8 cellular contexts compared by ENCODE assay signal in the genomic region with DNA sequence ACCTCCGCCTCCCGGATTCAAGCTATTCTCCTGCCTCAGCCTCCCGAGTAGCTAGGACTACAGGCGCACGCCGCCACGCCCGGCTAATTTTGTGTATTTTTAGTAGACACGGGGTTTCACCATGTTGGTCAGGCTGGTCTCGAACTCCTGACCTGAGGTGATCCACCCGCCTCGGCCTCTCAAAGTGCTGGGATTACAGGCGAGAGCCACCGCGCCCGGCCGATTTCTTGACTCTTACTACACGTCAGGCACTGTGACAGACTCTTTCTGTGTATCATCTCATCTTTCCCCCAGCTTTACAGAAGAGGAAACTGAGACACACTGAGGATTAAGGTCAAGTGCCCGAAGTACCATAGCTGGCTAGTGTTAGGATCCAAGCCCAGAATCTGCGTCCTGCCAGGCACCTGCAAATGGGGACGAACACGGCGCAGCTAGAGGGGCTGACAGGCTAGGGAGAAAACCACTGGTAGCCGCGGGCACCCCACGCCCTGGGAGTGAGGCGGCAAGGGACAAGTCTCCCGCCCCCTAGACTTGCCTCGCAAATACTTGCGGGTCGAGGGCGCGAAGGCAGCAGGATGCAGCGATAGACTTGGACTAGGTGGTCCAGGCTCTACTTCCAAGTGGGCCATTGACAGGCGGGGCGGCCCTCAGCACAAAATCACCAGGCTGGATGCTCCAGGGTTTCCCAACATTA. TPM values are rescaled to one million over a fixed set of nuclear protein-coding genes. Genes with fewer than 3 reads are reported as not detected.
A peak's percentile ranks its signal among the peaks of the same experiment; 100 is the strongest.
DNase-seq lines count a peak whose midpoint lies in the region; ATAC-seq and TF ChIP-seq lines count a peak whose summit lies in the region.

No MANE protein-coding gene starts in this region.

- no peak for TF ChIP-seq POLR2A in gastrocnemius medialis (IDR thresholded peaks at IDR 0.05)

- peaks cover 18% of the 10 kb centered on the region for H3K36me3 ChIP-seq in GM23338 (ENCODE audit: insufficient read depth)
- peaks cover 23% of the 10 kb centered on the region for H3K36me3 ChIP-seq in WERI-Rb-1
- peaks cover 0 to 11% of the 10 kb centered on the region in 2 donors for H3K36me3 ChIP-seq in gastrocnemius medialis

- no peak overlapping the region for H3K27ac Mint-ChIP-seq in GM23338

- H2AFZ ChIP-seq in GM23338, result peak overlapping the region; percentile 97

- no peaks in the 10 kb centered on the region for H3K9me2 ChIP-seq in GM23338 (ENCODE audit: insufficient read depth)

- H3K27ac ChIP-seq in GM23338 (ENCODE audit: low read depth) (no peak overlapping the region), WERI-Rb-1 (no peak overlapping the region), gastrocnemius medialis (peak overlapping the region; percentile 89 to 94 (median 92))

- peak; percentile 15 for DNase-seq in GM23338 (ENCODE audit: low spot score)
- no peak for DNase-seq in WERI-Rb-1
- no peak for DNase-seq in fibroblast of villous mesenchyme (ENCODE audit: low read depth)
- DNase-seq in gastrocnemius medialis, result peak in 1 of 2 donors; percentile 21
- DNase-seq in NCI-H1436 treated with DMSO at 0.1 percent for 48 hours (lab: John Stamatoyannopoulos, UW), result no peak
- no peak for DNase-seq in inferior parietal cortex (ENCODE audit: extremely low spot score)

- in situ Hi-C loops in gastrocnemius medialis (cut with MboI; ENCODE audit: low sequenced_read_pairs in 4 of 4), result loop anchor here in 3 of 4 donors (5.0 to 10.0 kb wide), 3 partner anchors 112 to 264 kb away; a partner anchor contains a TSS

- intact Hi-C loops in gastrocnemius medialis (cut with DNase I; ENCODE audit: low total_unique reads), result no loop called here

- peaks cover 25% of the 10 kb centered on the region for H3K36me3 Mint-ChIP-seq in GM23338 (ENCODE audit: low read depth)

- H3K4me1 ChIP-seq in GM23338 (ENCODE audit: insufficient read depth) (peaks cover 21% of the 10 kb centered on the region), gastrocnemius medialis (peaks cover 16 to 41% of the 10 kb centered on the region in 2 donors)

- H3K27me3 Mint-ChIP-seq in GM23338 (ENCODE audit: insufficient read depth, low read depth, poor library complexity), result peaks cover 62% of the 10 kb centered on the region

- peaks cover 32% of the 10 kb centered on the region for H3K4me1 Mint-ChIP-seq in GM23338

- H4K20me1 ChIP-seq in GM23338 (replicated peaks; ENCODE audit: insufficient read depth), result peaks cover 21% of the 10 kb centered on the region; the same call in 1 of the 2 replicates

- peak overlapping the region; percentile 60 for H3K4me3 ChIP-seq in GM23338
- H3K4me3 ChIP-seq in WERI-Rb-1 (ENCODE audit: low read depth, low read length), result peak overlapping the region; percentile 51
- peak overlapping the region; percentile 87 for H3K4me3 ChIP-seq in fibroblast of villous mesenchyme (ENCODE audit: low read depth, low read length)
- peak overlapping the region; percentile 62 to 78 (median 74) for H3K4me3 ChIP-seq in gastrocnemius medialis

- H3K27me3 ChIP-seq in GM23338 (ENCODE audit: insufficient read depth) (peaks cover 58% of the 10 kb centered on the region), WERI-Rb-1 (ENCODE audit: insufficient read depth, low read depth, severe bottlenecking) (peaks cover 3% of the 10 kb centered on the region), gastrocnemius medialis (peaks cover 0 to 19% (median 0%) of the 10 kb centered on the region in 3 donors)

- H3K4me2 ChIP-seq in GM23338, result peak overlapping the region; percentile 96

- H3K9me3 ChIP-seq in WERI-Rb-1 (ENCODE audit: severe bottlenecking) (no peaks in the 10 kb centered on the region), gastrocnemius medialis (no peaks in the 10 kb centered on the region)

- peak overlapping the region; percentile 96 for H3K4me3 Mint-ChIP-seq in GM23338

- H3F3A ChIP-seq in GM23338 (replicated peaks; ENCODE audit: low read depth), result peaks cover 22% of the 10 kb centered on the region; the same call in 1 of the 2 replicates

- no peak for ATAC-seq in GM23338
- ATAC-seq in gastrocnemius medialis, result no peak
- no peak for ATAC-seq in GM21786 (IDR thresholded peaks at IDR 0.05; ENCODE audit: unreplicated experiment)
- no peak for ATAC-seq in GM19023 (IDR thresholded peaks at IDR 0.05; ENCODE audit: unreplicated experiment)

- H3K79me2 ChIP-seq in GM23338 (replicated peaks; ENCODE audit: insufficient read depth), result peaks cover 25% of the 10 kb centered on the region

- no peaks in the 10 kb centered on the region for H3K9me3 Mint-ChIP-seq in GM23338

- TF ChIP-seq CTCF in GM23338 (conservative IDR thresholded peaks at IDR 0.05; ENCODE audit: low read depth in 2 of 2) (no peak), WERI-Rb-1 (IDR thresholded peaks at IDR 0.05; ENCODE audit: low read depth, low read length) (no peak), fibroblast of villous mesenchyme (IDR thresholded peaks at IDR 0.05; ENCODE audit: insufficient read depth, low read depth, low read length) (no peak), gastrocnemius medialis (IDR thresholded peaks at IDR 0.05 in 4 of 5, conservative IDR thresholded peaks at IDR 0.05 in 1 of 5) (no peak)

TF ChIP-seq in GM23338, 12 proteins besides CTCF, POLR2A, EP300 and RAD21 (continues in another document):
- no peak for TF ChIP-seq EZH2phosphoT487 (IDR thresholded peaks at IDR 0.05; ENCODE audit: unreplicated experiment)
- TF ChIP-seq, protein P1, sequence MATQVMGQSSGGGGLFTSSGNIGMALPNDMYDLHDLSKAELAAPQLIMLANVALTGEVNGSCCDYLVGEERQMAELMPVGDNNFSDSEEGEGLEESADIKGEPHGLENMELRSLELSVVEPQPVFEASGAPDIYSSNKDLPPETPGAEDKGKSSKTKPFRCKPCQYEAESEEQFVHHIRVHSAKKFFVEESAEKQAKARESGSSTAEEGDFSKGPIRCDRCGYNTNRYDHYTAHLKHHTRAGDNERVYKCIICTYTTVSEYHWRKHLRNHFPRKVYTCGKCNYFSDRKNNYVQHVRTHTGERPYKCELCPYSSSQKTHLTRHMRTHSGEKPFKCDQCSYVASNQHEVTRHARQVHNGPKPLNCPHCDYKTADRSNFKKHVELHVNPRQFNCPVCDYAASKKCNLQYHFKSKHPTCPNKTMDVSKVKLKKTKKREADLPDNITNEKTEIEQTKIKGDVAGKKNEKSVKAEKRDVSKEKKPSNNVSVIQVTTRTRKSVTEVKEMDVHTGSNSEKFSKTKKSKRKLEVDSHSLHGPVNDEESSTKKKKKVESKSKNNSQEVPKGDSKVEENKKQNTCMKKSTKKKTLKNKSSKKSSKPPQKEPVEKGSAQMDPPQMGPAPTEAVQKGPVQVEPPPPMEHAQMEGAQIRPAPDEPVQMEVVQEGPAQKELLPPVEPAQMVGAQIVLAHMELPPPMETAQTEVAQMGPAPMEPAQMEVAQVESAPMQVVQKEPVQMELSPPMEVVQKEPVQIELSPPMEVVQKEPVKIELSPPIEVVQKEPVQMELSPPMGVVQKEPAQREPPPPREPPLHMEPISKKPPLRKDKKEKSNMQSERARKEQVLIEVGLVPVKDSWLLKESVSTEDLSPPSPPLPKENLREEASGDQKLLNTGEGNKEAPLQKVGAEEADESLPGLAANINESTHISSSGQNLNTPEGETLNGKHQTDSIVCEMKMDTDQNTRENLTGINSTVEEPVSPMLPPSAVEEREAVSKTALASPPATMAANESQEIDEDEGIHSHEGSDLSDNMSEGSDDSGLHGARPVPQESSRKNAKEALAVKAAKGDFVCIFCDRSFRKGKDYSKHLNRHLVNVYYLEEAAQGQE (IDR thresholded peaks at IDR 0.05; ENCODE audit: unreplicated experiment), result no peak

RNA-seq across cellular contexts. Expression of a gene that starts 1.1 kb away (rescaled TPM):
- 26.5 and 30.6 TPM in 2 replicates for total RNA-seq in GM23338 (2014; rRNA removed; shearing (Covaris generic))
- polyA plus RNA-seq in GM23338 (2016; fragmentation: Nextera tagmentation; extraction: Ambion mirVana), result 18.7 and 19.1 TPM in 2 replicates
- total RNA-seq in fibroblast of villous mesenchyme, result 16.0 and 20.0 TPM in 2 replicates
- total RNA-seq in gastrocnemius medialis, result 10 to 100 TPM; 16.3 to 49.2 (median 35.6) TPM

Comparison
In these comparisons a context has a peak if more than half of its experiments do, and no peak if none do; other contexts are left out.
1. H3K27ac ChIP-seq: peak in gastrocnemius medialis (4 of 4); none in GM23338 (single experiment) and WERI-Rb-1 (single experiment).
2. Peak in every context shown above with its lines, with median percentiles within 50 percentile points of each other: H3K4me3 ChIP-seq.